Comparison of ENCODE assay signal across 33 cellular contexts in genomic region chr6:96980142-96980541, GRCh38. TPM values are rescaled to one million over a fixed set of nuclear protein-coding genes. Genes with fewer than 3 reads are reported as not detected.
"Had no signal": no experiment of that assay in that cellular context is flagged by ENCODE, and none has a peak within 500 bp of the region (broad histone marks: within the 10 kb centered on the region; RNA-seq: fewer than 3 reads in every experiment).

No MANE protein-coding gene starts in this region.

- H3K27me3 ChIP-seq: colonic mucosa, dorsolateral prefrontal cortex, esophagus muscularis mucosa, esophagus squamous epithelium, foreskin keratinocyte, gastrocnemius medialis, gastroesophageal sphincter, heart left ventricle, heart right ventricle, hepatocyte had no signal

- H3K27ac ChIP-seq: colonic mucosa, coronary artery, epithelial cell of prostate, esophagus muscularis mucosa, esophagus squamous epithelium, foreskin keratinocyte, gastrocnemius medialis, gastroesophageal sphincter, heart left ventricle, heart right ventricle, hepatocyte had no signal

- H3K79me2 ChIP-seq: hepatocyte had no signal

- H3K27ac Mint-ChIP-seq: dendritic cell treated with granulocyte-macrophage colony-stimulating factor and Interleukin-4, amounts not matched to agents 40 ng/mL and 50 ng/mL, for 4 days; effector memory CD8-positive, alpha-beta T cell; endodermal cell had no signal

- H3K27me3 Mint-ChIP-seq: dendritic cell treated with granulocyte-macrophage colony-stimulating factor and Interleukin-4, amounts not matched to agents 40 ng/mL and 50 ng/mL, for 4 days had no signal

- H3K4me3 Mint-ChIP-seq: dendritic cell treated with granulocyte-macrophage colony-stimulating factor and Interleukin-4, amounts not matched to agents 40 ng/mL and 50 ng/mL, for 4 days; effector memory CD8-positive, alpha-beta T cell; endodermal cell had no signal

- H3K4me3 ChIP-seq: colonic mucosa, coronary artery, dorsolateral prefrontal cortex, esophagus muscularis mucosa, esophagus squamous epithelium, gastrocnemius medialis, gastroesophageal sphincter, heart left ventricle, heart right ventricle, hepatocyte had no signal

- DNase-seq: colonic mucosa; cortex of kidney; dermis blood vessel endothelial cell; dorsolateral prefrontal cortex; effector CD4-positive, alpha-beta T cell; effector CD8-positive, alpha-beta T cell; effector memory CD4-positive, alpha-beta T cell; effector memory CD8-positive, alpha-beta T cell; endodermal cell; erythroblast; esophagus squamous epithelium; foreskin fibroblast; foreskin keratinocyte; foreskin melanocyte; gastrocnemius medialis; glutamatergic neuron; head of caudate nucleus; heart left ventricle; heart right ventricle; hippocampal formation had no signal

- H3K4me1 Mint-ChIP-seq: endodermal cell had no signal

- H3K4me2 ChIP-seq: hepatocyte had no signal

- H3K9me3 ChIP-seq: colonic mucosa, esophagus muscularis mucosa, gastrocnemius medialis, gastroesophageal sphincter had no signal

- ATAC-seq: effector memory CD8-positive, alpha-beta T cell; esophagus mucosa; foreskin keratinocyte; gastrocnemius medialis; gastroesophageal sphincter; heart left ventricle; heart right ventricle had no signal

- H3K4me1 ChIP-seq: colonic mucosa, esophagus muscularis mucosa, esophagus squamous epithelium, foreskin keratinocyte, gastrocnemius medialis, gastroesophageal sphincter, heart left ventricle, heart right ventricle had no signal

- H2AFZ ChIP-seq: hepatocyte had no signal

- FAIRE-seq: endometrium, endothelial cell of umbilical vein had no signal

- H3K36me3 ChIP-seq: colonic mucosa, esophagus muscularis mucosa, esophagus squamous epithelium, gastrocnemius medialis, gastroesophageal sphincter, heart left ventricle, heart right ventricle had no signal

RNA-seq across cellular contexts. Expression of gene KLHL32, which starts 55.6 kb away (rescaled TPM):
- total RNA-seq: dermis blood vessel endothelial cell, dermis microvascular lymphatic vessel endothelial cell, endothelial cell of umbilical vein, epithelial cell of proximal tubule, esophagus mucosa, esophagus squamous epithelium, fibroblast of villous mesenchyme, glomerular endothelial cell had no signal
